In the genomic region with DNA sequence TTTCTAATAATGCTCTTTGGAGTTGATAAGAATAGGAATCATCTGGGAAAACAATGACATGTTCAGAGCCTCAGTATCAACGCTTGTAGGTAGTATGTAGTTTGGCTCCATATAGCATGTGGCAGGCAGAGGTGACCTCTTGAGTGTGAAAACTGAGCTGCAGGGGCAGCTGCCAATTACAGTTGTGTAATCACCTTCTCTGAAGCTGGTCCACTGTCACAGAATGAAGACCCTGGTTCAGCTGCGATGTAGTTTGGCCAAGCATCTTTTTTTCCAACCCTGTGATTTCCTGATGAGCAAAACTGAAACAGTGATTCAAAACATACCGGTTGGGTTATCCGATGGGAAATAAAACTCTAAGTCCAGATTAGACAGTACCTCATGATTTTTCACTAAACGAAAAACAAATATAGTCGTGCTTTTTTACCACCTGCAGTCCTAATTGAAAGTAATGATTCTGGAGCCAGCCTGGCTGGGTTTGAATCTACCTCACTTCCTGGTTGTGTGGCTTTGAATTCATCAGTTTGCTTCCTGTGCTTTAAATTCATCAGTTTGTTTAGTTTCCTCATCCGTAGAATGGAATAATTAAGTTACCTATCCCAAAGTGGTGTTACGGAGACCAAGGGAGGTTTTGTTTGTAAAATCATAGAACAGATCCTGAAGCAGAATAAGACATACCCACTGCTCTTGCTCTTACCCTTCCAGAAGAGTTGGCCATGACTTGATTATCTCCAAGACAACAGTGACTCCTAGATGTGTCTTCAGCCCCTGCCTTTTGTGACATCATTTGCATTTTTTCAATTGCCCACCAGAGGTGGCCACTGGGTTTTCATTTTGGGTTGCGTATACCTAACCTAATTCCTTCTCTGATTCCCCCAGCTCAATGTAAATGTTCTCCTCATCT, we compare ENCODE assay signal across 1 cellular context.
TF ChIP-seq lines count a peak whose summit lies in the region.

No MANE protein-coding gene starts in this region.

TF ChIP-seq in GM12878, 131 proteins besides CTCF, POLR2A, EP300 and RAD21 (continued from another document):
- no peak for TF ChIP-seq CEBPZ (IDR thresholded peaks at IDR 0.05; ENCODE audit: low read depth, low read length)
- no peak for TF ChIP-seq NFIC (IDR thresholded peaks at IDR 0.05; ENCODE audit: low read depth, low read length)
- TF ChIP-seq NR2C1 (IDR thresholded peaks at IDR 0.05), result no peak
- TF ChIP-seq, protein P1, sequence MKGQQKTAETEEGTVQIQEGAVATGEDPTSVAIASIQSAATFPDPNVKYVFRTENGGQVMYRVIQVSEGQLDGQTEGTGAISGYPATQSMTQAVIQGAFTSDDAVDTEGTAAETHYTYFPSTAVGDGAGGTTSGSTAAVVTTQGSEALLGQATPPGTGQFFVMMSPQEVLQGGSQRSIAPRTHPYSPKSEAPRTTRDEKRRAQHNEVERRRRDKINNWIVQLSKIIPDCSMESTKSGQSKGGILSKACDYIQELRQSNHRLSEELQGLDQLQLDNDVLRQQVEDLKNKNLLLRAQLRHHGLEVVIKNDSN (IDR thresholded peaks at IDR 0.05; ENCODE audit: borderline replicate concordance, extremely low read length, insufficient read depth, low read depth, low read length), result no peak
- TF ChIP-seq JUNB (IDR thresholded peaks at IDR 0.05), result 0 out of 2 replicates have a peak, but pooled peaks have one; percentile 19
- TF ChIP-seq KLF5 (IDR thresholded peaks at IDR 0.05; ENCODE audit: partially characterized antibody), result no peak
- TF ChIP-seq POLR2AphosphoS2 (IDR thresholded peaks at IDR 0.05; ENCODE audit: low read depth, low read length), result no peak
- peak; percentile 27; the same call in 1 of the 2 replicates for TF ChIP-seq SMC3 (IDR thresholded peaks at IDR 0.05; ENCODE audit: borderline replicate concordance, low read length)
- TF ChIP-seq DPF2 (IDR thresholded peaks at IDR 0.05), result no peak
- no peak for TF ChIP-seq BACH1 (IDR thresholded peaks at IDR 0.05; ENCODE audit: borderline replicate concordance)
- no peak for TF ChIP-seq FOS (IDR thresholded peaks at IDR 0.05; ENCODE audit: borderline replicate concordance, extremely low read depth, insufficient read length)
- TF ChIP-seq, protein P2, sequence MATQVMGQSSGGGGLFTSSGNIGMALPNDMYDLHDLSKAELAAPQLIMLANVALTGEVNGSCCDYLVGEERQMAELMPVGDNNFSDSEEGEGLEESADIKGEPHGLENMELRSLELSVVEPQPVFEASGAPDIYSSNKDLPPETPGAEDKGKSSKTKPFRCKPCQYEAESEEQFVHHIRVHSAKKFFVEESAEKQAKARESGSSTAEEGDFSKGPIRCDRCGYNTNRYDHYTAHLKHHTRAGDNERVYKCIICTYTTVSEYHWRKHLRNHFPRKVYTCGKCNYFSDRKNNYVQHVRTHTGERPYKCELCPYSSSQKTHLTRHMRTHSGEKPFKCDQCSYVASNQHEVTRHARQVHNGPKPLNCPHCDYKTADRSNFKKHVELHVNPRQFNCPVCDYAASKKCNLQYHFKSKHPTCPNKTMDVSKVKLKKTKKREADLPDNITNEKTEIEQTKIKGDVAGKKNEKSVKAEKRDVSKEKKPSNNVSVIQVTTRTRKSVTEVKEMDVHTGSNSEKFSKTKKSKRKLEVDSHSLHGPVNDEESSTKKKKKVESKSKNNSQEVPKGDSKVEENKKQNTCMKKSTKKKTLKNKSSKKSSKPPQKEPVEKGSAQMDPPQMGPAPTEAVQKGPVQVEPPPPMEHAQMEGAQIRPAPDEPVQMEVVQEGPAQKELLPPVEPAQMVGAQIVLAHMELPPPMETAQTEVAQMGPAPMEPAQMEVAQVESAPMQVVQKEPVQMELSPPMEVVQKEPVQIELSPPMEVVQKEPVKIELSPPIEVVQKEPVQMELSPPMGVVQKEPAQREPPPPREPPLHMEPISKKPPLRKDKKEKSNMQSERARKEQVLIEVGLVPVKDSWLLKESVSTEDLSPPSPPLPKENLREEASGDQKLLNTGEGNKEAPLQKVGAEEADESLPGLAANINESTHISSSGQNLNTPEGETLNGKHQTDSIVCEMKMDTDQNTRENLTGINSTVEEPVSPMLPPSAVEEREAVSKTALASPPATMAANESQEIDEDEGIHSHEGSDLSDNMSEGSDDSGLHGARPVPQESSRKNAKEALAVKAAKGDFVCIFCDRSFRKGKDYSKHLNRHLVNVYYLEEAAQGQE (IDR thresholded peaks at IDR 0.05; ENCODE audit: low read depth, low read length), result no peak
